ENCODE assay signal across 18 cellular contexts in the genomic region with DNA sequence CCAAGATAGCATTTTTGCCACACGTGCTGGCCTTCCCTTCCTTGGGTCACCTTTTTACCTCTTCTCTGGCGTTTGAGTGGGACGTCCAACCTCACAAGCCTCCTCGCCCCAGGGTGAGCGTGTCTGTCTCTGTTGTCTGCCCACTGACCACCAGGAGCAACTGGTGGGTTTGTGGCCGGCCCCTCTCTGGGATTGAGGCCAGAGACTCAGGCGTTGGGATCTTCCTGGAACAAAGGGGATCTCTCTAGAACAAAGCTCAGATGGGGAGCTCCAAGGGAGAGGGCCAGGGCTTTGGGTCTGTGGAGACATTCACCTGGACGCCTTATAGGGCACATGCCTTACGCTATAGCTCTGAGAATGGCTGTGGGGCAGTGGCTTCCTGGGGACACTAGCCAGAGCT. TPM values are rescaled to one million over a fixed set of nuclear protein-coding genes. Genes with fewer than 3 reads are reported as not detected.
DNase-seq lines count a peak whose midpoint lies in the region; ATAC-seq and TF ChIP-seq lines count a peak whose summit lies in the region.
"Had no signal": no experiment of that assay in that cellular context is flagged by ENCODE, and none has a peak within 500 bp of the region (broad histone marks: within the 10 kb centered on the region; RNA-seq: fewer than 3 reads in every experiment).

No MANE protein-coding gene starts in this region.

- no peak overlapping the region for H2AK5ac ChIP-seq in neuronal stem cell (ENCODE audit: low read depth, low read length)

- H2AFZ ChIP-seq in neuronal stem cell (ENCODE audit: low read length), result no peak overlapping the region
- H2AFZ ChIP-seq: GM23248 had no signal

- ATAC-seq in gastroesophageal sphincter, result no peak

- H4K8ac ChIP-seq in neuronal stem cell (ENCODE audit: low read depth, low read length), result no peak overlapping the region

- H3K27me3 ChIP-seq in neuronal stem cell (ENCODE audit: control insufficient read depth in 3 of 3, insufficient read depth in 3 of 3, low read depth in 1 of 3, low read length in 3 of 3) (peaks cover 0 to 22% (median 0%) of the 10 kb centered on the region in 3 experiments), gastroesophageal sphincter (peaks cover 3% of the 10 kb centered on the region)

- no peaks in the 10 kb centered on the region for H3K9me3 Mint-ChIP-seq in endothelial cell (ENCODE audit: unreplicated experiment)
- H3K9me3 Mint-ChIP-seq: CD4-positive, CD25-positive, alpha-beta regulatory T cell had no signal

- peak overlapping the region; percentile 53 for H2BK5ac ChIP-seq in neuronal stem cell (ENCODE audit: low read length)

- H3K27ac Mint-ChIP-seq in endothelial cell (ENCODE audit: unreplicated experiment), result peak overlapping the region; percentile 31
- H3K27ac Mint-ChIP-seq: CD4-positive, CD25-positive, alpha-beta regulatory T cell had no signal

- H3K79me1 ChIP-seq in neuronal stem cell (ENCODE audit: low read depth, low read length), result peaks cover 3% of the 10 kb centered on the region

- peak overlapping the region; percentile 8 for H3K18ac ChIP-seq in neuronal stem cell (ENCODE audit: low read length)

- TF ChIP-seq EP300 in gastroesophageal sphincter (IDR thresholded peaks at IDR 0.05), result no peak

- peak overlapping the region; percentile 53 for H3K27ac ChIP-seq in VCaP
- no peak overlapping the region for H3K27ac ChIP-seq in neuronal stem cell (replicated peaks; ENCODE audit: low read length)
- no peak overlapping the region for H3K27ac ChIP-seq in gastroesophageal sphincter
- H3K27ac ChIP-seq: GM23248 had no signal

- H3K9me3 ChIP-seq in neuronal stem cell (replicated peaks in 1 of 2; ENCODE audit: control insufficient read depth in 2 of 2, insufficient read depth in 1 of 2, low read depth in 1 of 2, low read length in 2 of 2) (peaks cover 0 to 4% of the 10 kb centered on the region in 2 donors), gastroesophageal sphincter (no peaks in the 10 kb centered on the region)
- H3K9me3 ChIP-seq: BE2C had no signal

- H3K23ac ChIP-seq in neuronal stem cell (ENCODE audit: low read depth, low read length, poor library complexity), result no peak overlapping the region

- no CpG with 5 or more reads among the region's 9 CpGs for WGBS in neuronal stem cell (ENCODE audit: extremely low coverage in 2 of 2, insufficient read length in 2 of 2, insufficient replicate concordance in 1 of 2), 2 donors
- 92% methylated on average over 6 of the region's 9 CpGs; no CpG with 5 or more reads in 1 of the 2 donors for WGBS in gastroesophageal sphincter (ENCODE audit: low coverage in 1 of 2), 2 donors

- H3K4me3 Mint-ChIP-seq in endothelial cell (ENCODE audit: unreplicated experiment), result no peak overlapping the region
- H3K4me3 Mint-ChIP-seq: CD4-positive, CD25-positive, alpha-beta regulatory T cell; CD8-positive, alpha-beta memory T cell had no signal

- no peak overlapping the region for H2BK120ac ChIP-seq in neuronal stem cell (ENCODE audit: low read depth, low read length)

- peaks cover 0 to 4% of the 10 kb centered on the region in 2 donors for H3K4me1 ChIP-seq in neuronal stem cell (ENCODE audit: control insufficient read depth in 2 of 2, insufficient read depth in 1 of 2, low read depth in 1 of 2, low read length in 2 of 2)
- H3K4me1 ChIP-seq in gastroesophageal sphincter, result peaks cover 0 to 9% (median 0%) of the 10 kb centered on the region in 3 donors

- H2BK15ac ChIP-seq in neuronal stem cell (ENCODE audit: low read length), result no peak overlapping the region

- H4K91ac ChIP-seq in neuronal stem cell (ENCODE audit: low read depth, low read length, poor library complexity), result no peak overlapping the region

- H3K4ac ChIP-seq in neuronal stem cell (ENCODE audit: low read length), result no peak overlapping the region

- TF ChIP-seq CTCF in VCaP (conservative IDR thresholded peaks at IDR 0.05) (no peak), endothelial cell (IDR thresholded peaks at IDR 0.05; ENCODE audit: unreplicated experiment) (no peak), gastroesophageal sphincter (IDR thresholded peaks at IDR 0.05) (no peak)

- H3K9ac ChIP-seq in neuronal stem cell (ENCODE audit: low read depth, low read length, poor library complexity), result peak overlapping the region; percentile 9
- H3K9ac ChIP-seq: GM23248 had no signal

- no peaks in the 10 kb centered on the region for H3K4me1 Mint-ChIP-seq in endothelial cell (ENCODE audit: unreplicated experiment)
- H3K4me1 Mint-ChIP-seq: CD8-positive, alpha-beta memory T cell had no signal

- peaks cover 22% of the 10 kb centered on the region for H3K27me3 Mint-ChIP-seq in endothelial cell (ENCODE audit: unreplicated experiment)
- H3K27me3 Mint-ChIP-seq: CD4-positive, CD25-positive, alpha-beta regulatory T cell had no signal

- no peak overlapping the region for H3K4me2 ChIP-seq in neuronal stem cell (ENCODE audit: insufficient read depth, low read length, poor library complexity, severe bottlenecking)

- peak overlapping the region in 1 of 2 donors; percentile 38 for H3K4me3 ChIP-seq in neuronal stem cell (ENCODE audit: low read length in 2 of 2)
- H3K4me3 ChIP-seq in gastroesophageal sphincter, result no peak overlapping the region
- H3K4me3 ChIP-seq: GM23248 had no signal

- DNase-seq in endothelial cell (ENCODE audit: low spot score), result no peak
- no peak for DNase-seq in neuronal stem cell (ENCODE audit: low spot score)
- no peak for DNase-seq in NCI-H2107 treated with DMSO at 0.1 percent for 48 hours (lab: John Stamatoyannopoulos, UW; ENCODE audit: unreplicated experiment)
- no peak for DNase-seq in stimulated activated CD4-positive, alpha-beta T cell treated with anti-CD3 and anti-CD28 coated beads, Interleukin-4, amount 100 ng/mL, for 24 hours
- DNase-seq: ACHN; CD4-positive, CD25-positive, alpha-beta regulatory T cell; CD8-positive, alpha-beta memory T cell; COR-L47; DMS 273 treated with DMSO at 0.1 percent for 48 hours; DMS53; DND-41; EL; GM23248; HCEC 1CT had no signal

- no peak overlapping the region for H2BK12ac ChIP-seq in neuronal stem cell (ENCODE audit: low read length)

- H3K36me3 Mint-ChIP-seq in endothelial cell (ENCODE audit: low read depth, unreplicated experiment), result peaks cover 5% of the 10 kb centered on the region

- H3K14ac ChIP-seq in neuronal stem cell (ENCODE audit: low read length), result no peak overlapping the region

- H3K36me3 ChIP-seq in neuronal stem cell (replicated peaks in 1 of 2; ENCODE audit: control insufficient read depth in 2 of 2, insufficient read depth in 2 of 2, low read length in 2 of 2) (peaks cover 0 to 6% of the 10 kb centered on the region in 2 donors), gastroesophageal sphincter (peaks cover 0 to 60% of the 10 kb centered on the region in 2 donors)
- H3K36me3 ChIP-seq: BE2C had no signal

- no peak for TF ChIP-seq POLR2A in gastroesophageal sphincter (IDR thresholded peaks at IDR 0.05)

RNA-seq across cellular contexts. Expression of a gene that starts 17.4 kb away (rescaled TPM):
- total RNA-seq in endothelial cell (ENCODE audit: unreplicated experiment), result not detected
- polyA plus RNA-seq in neuronal stem cell (2013, experiment 1 of 2), result 0.01 TPM
- polyA plus RNA-seq in neuronal stem cell (2013, experiment 2 of 2), result not detected
- 1 to 10 TPM in 1 of 4 donors, under 1 TPM in 3; 0.40 to 4.4 (median 0.50) TPM for total RNA-seq in gastroesophageal sphincter
- total RNA-seq: CD4-positive, CD25-positive, alpha-beta regulatory T cell; CD8-positive, alpha-beta memory T cell; HT-29 had no signal
- polyA plus RNA-seq: CD4-positive, CD25-positive, alpha-beta regulatory T cell; CD8-positive, alpha-beta memory T cell had no signal

RNA-seq across cellular contexts. Expression of a gene that starts 58.1 kb away (rescaled TPM):
- total RNA-seq in endothelial cell (ENCODE audit: unreplicated experiment) (69.8 TPM), gastroesophageal sphincter (10 to 100 TPM; 53.6 to 92.2 (median 59.9) TPM)
- 17.2 TPM for polyA plus RNA-seq in neuronal stem cell (2013, experiment 1 of 2)
- polyA plus RNA-seq in neuronal stem cell (2013, experiment 2 of 2), result 16.5 TPM
